21 cellular contexts compared by ENCODE assay signal in the genomic region with DNA sequence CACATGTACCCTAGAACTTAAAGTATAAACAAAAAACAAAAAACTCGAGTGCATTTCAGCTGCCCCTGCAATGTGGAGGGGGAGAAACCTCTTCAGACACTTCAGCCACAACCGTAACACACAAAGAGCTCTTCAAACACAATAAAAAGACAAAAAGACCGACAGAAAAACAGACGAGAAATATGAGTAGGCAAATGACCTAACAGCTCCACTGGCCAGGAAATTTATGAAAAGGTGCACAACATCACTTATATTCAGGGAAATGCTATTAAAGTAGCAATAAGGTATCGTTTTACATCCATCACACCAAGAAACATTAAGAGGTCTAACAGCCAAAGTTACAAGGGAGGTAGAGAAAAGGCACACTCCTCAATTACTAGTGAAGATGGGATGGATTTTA.
"Had no signal": no experiment of that assay in that cellular context is flagged by ENCODE, and none has a peak within 500 bp of the region (broad histone marks: within the 10 kb centered on the region; RNA-seq: fewer than 3 reads in every experiment).

No MANE protein-coding gene starts in this region.

- DNase-seq: activated B cell treated with CpG ODN at 0.5 μM for 24 hours; activated CD4-positive, alpha-beta T cell treated with anti-CD3 and anti-CD28 coated beads for 48 hours; activated CD8-positive, alpha-beta T cell treated with anti-CD3 and anti-CD28 coated beads for 36 hours; activated gamma-delta T cell; activated naive CD8-positive, alpha-beta T cell treated with anti-CD3 and anti-CD28 coated beads for 36 hours; activated T-cell treated with anti-CD3 and anti-CD28 coated beads, Interleukin-2, amount 50 U/mL, for 48 hours; amygdala; central memory CD4-positive, alpha-beta T cell; colonic mucosa; islet precursor cell; mammary epithelial cell; naive B cell; posterior cingulate gyrus; retina; stimulated activated CD4-positive, alpha-beta T cell treated with anti-CD3 and anti-CD28 coated beads, Interleukin-12 subunit alpha, Interleukin-12 subunit beta, amount 100 ng/mL, for 4 hours; stimulated activated CD4-positive, alpha-beta T cell treated with anti-CD3 and anti-CD28 coated beads, Interleukin-2, amount 100 ng/mL, for 24 hours; stomach; testis; upper lobe of right lung had no signal

- ATAC-seq: activated CD8-positive, alpha-beta T cell treated with anti-CD3 and anti-CD28 coated beads for 36 hours; esophagus mucosa; upper lobe of right lung had no signal

- H3K4me3 ChIP-seq: colonic mucosa, hepatocyte, stomach, testis, upper lobe of right lung had no signal

- H3K27me3 ChIP-seq: colonic mucosa, hepatocyte, stomach, testis, upper lobe of right lung had no signal

- H3K27ac ChIP-seq: colonic mucosa, hepatocyte, stomach, testis, upper lobe of right lung had no signal

- H3K36me3 ChIP-seq: colonic mucosa, upper lobe of right lung had no signal

- H3K4me1 ChIP-seq: colonic mucosa, testis had no signal

- H3K9me3 ChIP-seq: colonic mucosa, stomach, testis, upper lobe of right lung had no signal
